ENCODE assay signal across 26 cellular contexts in the genomic region with DNA sequence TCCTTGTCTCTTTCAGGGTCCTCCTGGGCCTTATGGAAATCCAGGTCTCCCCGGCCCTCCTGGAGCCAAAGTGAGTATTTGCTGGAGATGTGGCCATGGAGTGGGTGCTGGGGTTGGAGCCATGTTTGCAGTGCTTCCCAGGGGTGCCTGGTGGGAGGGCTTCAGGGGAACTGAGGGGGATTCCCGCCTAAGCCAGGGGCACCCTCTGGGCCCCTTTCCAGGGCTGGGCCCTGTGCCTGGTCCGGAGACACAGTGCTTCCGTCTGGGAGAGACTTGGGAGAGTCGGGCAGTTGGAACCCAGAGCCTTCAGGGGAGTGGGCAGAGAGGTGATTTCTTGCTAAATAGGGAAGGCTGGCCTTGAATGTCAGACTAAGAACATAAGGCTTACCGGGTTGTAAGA. TPM values are rescaled to one million over a fixed set of nuclear protein-coding genes. Genes with fewer than 3 reads are reported as not detected.
"Had no signal": no experiment of that assay in that cellular context is flagged by ENCODE, and none has a peak within 500 bp of the region (broad histone marks: within the 10 kb centered on the region; RNA-seq: fewer than 3 reads in every experiment).

No MANE protein-coding gene starts in this region.

- H3K9me3 Mint-ChIP-seq: central memory CD8-positive, alpha-beta T cell; immature natural killer cell; naive thymus-derived CD8-positive, alpha-beta T cell; stimulated activated effector memory CD8-positive, alpha-beta T cell treated with anti-CD3 and anti-CD28 coated beads, Interleukin-12 subunit alpha, Interleukin-12 subunit beta, amount 100 ng/mL, for 72 hours; type B pancreatic cell had no signal

- H3K27me3 Mint-ChIP-seq: progenitor cell of endocrine pancreas, type B pancreatic cell had no signal

- H3K36me3 Mint-ChIP-seq: immature natural killer cell; naive thymus-derived CD8-positive, alpha-beta T cell; stimulated activated effector memory CD8-positive, alpha-beta T cell treated with anti-CD3 and anti-CD28 coated beads, Interleukin-12 subunit alpha, Interleukin-12 subunit beta, amount 100 ng/mL, for 72 hours had no signal

- H3K27ac ChIP-seq: esophagus squamous epithelium, neutrophil, pancreas, right atrium auricular region, stomach had no signal

- ATAC-seq: left lobe of liver; naive thymus-derived CD8-positive, alpha-beta T cell; pancreas; sciatic nerve; stimulated activated effector memory CD8-positive, alpha-beta T cell treated with anti-CD3 and anti-CD28 coated beads, Interleukin-12 subunit alpha, Interleukin-12 subunit beta, amount 100 ng/mL, for 72 hours had no signal

- H3K27me3 ChIP-seq: esophagus squamous epithelium, neutrophil, pancreas, right atrium auricular region, stomach, tibial artery had no signal

- H3K9me3 ChIP-seq: esophagus squamous epithelium, neutrophil, pancreas, right atrium auricular region, stomach, tibial artery had no signal

- H3K4me3 Mint-ChIP-seq: central memory CD8-positive, alpha-beta T cell; immature natural killer cell; naive thymus-derived CD8-positive, alpha-beta T cell; stimulated activated effector memory CD8-positive, alpha-beta T cell treated with anti-CD3 and anti-CD28 coated beads, Interleukin-12 subunit alpha, Interleukin-12 subunit beta, amount 100 ng/mL, for 72 hours; type B pancreatic cell had no signal

- H3K36me3 ChIP-seq: esophagus squamous epithelium, neutrophil, pancreas, right atrium auricular region, stomach, tibial artery had no signal

- H3K4me3 ChIP-seq: coronary artery, esophagus squamous epithelium, pancreas, right atrium auricular region, smooth muscle cell, stomach, tibial artery had no signal

- H3K4me1 Mint-ChIP-seq: central memory CD8-positive, alpha-beta T cell; immature natural killer cell; stimulated activated effector memory CD8-positive, alpha-beta T cell treated with anti-CD3 and anti-CD28 coated beads, Interleukin-12 subunit alpha, Interleukin-12 subunit beta, amount 100 ng/mL, for 72 hours had no signal

- H3K27ac Mint-ChIP-seq: immature natural killer cell; naive thymus-derived CD8-positive, alpha-beta T cell; stimulated activated effector memory CD8-positive, alpha-beta T cell treated with anti-CD3 and anti-CD28 coated beads, Interleukin-12 subunit alpha, Interleukin-12 subunit beta, amount 100 ng/mL, for 72 hours; type B pancreatic cell had no signal

- DNase-seq: dermis blood vessel endothelial cell; effector memory CD4-positive, alpha-beta T cell; erythroblast; esophagus squamous epithelium; foreskin melanocyte; hypothalamus; immature natural killer cell; islet precursor cell; mammary epithelial cell; stimulated activated CD4-positive, alpha-beta T cell treated with anti-CD3 and anti-CD28 coated beads, Interleukin-2, amount 100 ng/mL, for 24 hours; stimulated activated CD4-positive, alpha-beta T cell treated with anti-CD3 and anti-CD28 coated beads, Interleukin-4, amount 100 ng/mL, for 24 hours; stimulated activated naive CD4-positive, alpha-beta T cell treated with Interleukin-2 at 50 U/mL for 16 hours; stomach; tibial artery had no signal

RNA-seq across cellular contexts. Expression of a gene that starts 27.7 kb away (rescaled TPM):
- polyA plus RNA-seq: immature natural killer cell had no signal
